In genomic region chr19:6424190-6424938, GRCh38 we compare ENCODE assay signal across 8 cellular contexts. TPM values are rescaled to one million over a fixed set of nuclear protein-coding genes. Genes with fewer than 3 reads are reported as not detected.
DNase-seq lines count a peak whose midpoint lies in the region; ATAC-seq and TF ChIP-seq lines count a peak whose summit lies in the region.

A gene with protein sequence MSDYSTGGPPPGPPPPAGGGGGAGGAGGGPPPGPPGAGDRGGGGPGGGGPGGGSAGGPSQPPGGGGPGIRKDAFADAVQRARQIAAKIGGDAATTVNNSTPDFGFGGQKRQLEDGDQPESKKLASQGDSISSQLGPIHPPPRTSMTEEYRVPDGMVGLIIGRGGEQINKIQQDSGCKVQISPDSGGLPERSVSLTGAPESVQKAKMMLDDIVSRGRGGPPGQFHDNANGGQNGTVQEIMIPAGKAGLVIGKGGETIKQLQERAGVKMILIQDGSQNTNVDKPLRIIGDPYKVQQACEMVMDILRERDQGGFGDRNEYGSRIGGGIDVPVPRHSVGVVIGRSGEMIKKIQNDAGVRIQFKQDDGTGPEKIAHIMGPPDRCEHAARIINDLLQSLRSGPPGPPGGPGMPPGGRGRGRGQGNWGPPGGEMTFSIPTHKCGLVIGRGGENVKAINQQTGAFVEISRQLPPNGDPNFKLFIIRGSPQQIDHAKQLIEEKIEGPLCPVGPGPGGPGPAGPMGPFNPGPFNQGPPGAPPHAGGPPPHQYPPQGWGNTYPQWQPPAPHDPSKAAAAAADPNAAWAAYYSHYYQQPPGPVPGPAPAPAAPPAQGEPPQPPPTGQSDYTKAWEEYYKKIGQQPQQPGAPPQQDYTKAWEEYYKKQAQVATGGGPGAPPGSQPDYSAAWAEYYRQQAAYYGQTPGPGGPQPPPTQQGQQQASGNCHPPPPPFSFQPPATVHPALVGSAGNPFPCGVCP (minus strand): TSS chr19:6424811. CDS start chr19:6424701, 110 bp downstream.

- no peaks in the 10 kb centered on the region for H3K9me3 Mint-ChIP-seq in activated CD8-positive, alpha-beta T cell treated with anti-CD3 and anti-CD28 coated beads, Interleukin-2, amount 10 ng/mL, durations not matched to agents 7 days and 5 days (ENCODE audit: insufficient read depth)
- no peaks in the 10 kb centered on the region for H3K9me3 Mint-ChIP-seq in natural killer cell treated with Interleukin-12 subunit alpha and Interleukin-12 subunit beta and Interleukin-15 and Interleukin-18, amount 100 ng/mL, for 72 hours

- peaks cover 33% of the 10 kb centered on the region for H3K36me3 Mint-ChIP-seq in activated CD8-positive, alpha-beta T cell treated with anti-CD3 and anti-CD28 coated beads, Interleukin-2, amount 10 ng/mL, durations not matched to agents 7 days and 5 days (ENCODE audit: low read depth)
- no peaks in the 10 kb centered on the region for H3K36me3 Mint-ChIP-seq in natural killer cell treated with Interleukin-12 subunit alpha and Interleukin-12 subunit beta and Interleukin-15 and Interleukin-18, amount 100 ng/mL, for 72 hours

- TF ChIP-seq POLR2A in esophagus muscularis mucosa (IDR thresholded peaks at IDR 0.05; ENCODE audit: low read depth) (no peak), vagina (IDR thresholded peaks at IDR 0.05) (peak in 1 of 2 donors; percentile 82)

- CTCF ChIA-PET in activated CD8-positive, alpha-beta T cell treated with anti-CD3 and anti-CD28 coated beads, Interleukin-2, amount 10 ng/mL, durations not matched to agents 7 days and 5 days (lab: Charles Lee) = interaction anchor here (0.7 to 1.9 kb wide), 9 partner anchors 11 to 207 kb away, joined by 3 to 7 read pairs (median 4); partner anchors contain the start of genes ALKBH7, DENND1C and SLC25A23

- H3K4me3 ChIP-seq in esophagus muscularis mucosa (peak within 1 kb of the TSS; percentile 76 to 87 (median 84)), vagina (peak within 1 kb of the TSS; percentile 76 to 80)

- peak within 1 kb of the TSS; percentile 84 to 94 (median 90) for H3K27ac ChIP-seq in esophagus muscularis mucosa (replicated peaks in 1 of 4)
- H3K27ac ChIP-seq in vagina = peak within 1 kb of the TSS; percentile 82

- H3K36me3 ChIP-seq in esophagus muscularis mucosa = peaks cover 7 to 33% (median 28%) of the 10 kb centered on the region in 4 donors
- H3K36me3 ChIP-seq in vagina = peaks cover 0 to 21% of the 10 kb centered on the region in 2 donors

- DNase-seq in CD1c-positive myeloid dendritic cell (ENCODE audit: extremely low spot score) (peak; percentile 13), esophagus muscularis mucosa (ENCODE audit: extremely low spot score) (no peak), vagina (ENCODE audit: extremely low spot score in 2 of 2) (no peak), DMS153 treated with DMSO at 0.1 percent for 48 hours (lab: John Stamatoyannopoulos, UW; ENCODE audit: unreplicated experiment) (no peak)
- DNase-seq in activated CD8-positive, alpha-beta T cell treated with anti-CD3 and anti-CD28 coated beads, Interleukin-2, amount 10 ng/mL, durations not matched to agents 7 days and 5 days = peak; percentile 30
- no peak for DNase-seq in natural killer cell treated with Interleukin-12 subunit alpha and Interleukin-12 subunit beta and Interleukin-15 and Interleukin-18, amount 100 ng/mL, for 72 hours (ENCODE audit: low spot score)

- no peak for TF ChIP-seq EP300 in esophagus muscularis mucosa (IDR thresholded peaks at IDR 0.05)

- WGBS in esophagus muscularis mucosa = 1% methylated on average over 63 of the region's 115 CpGs

- H3K27me3 ChIP-seq in esophagus muscularis mucosa = no peaks in the 10 kb centered on the region
- H3K27me3 ChIP-seq in vagina = no peaks in the 10 kb centered on the region

- ATAC-seq in HG02588 (IDR thresholded peaks at IDR 0.05; ENCODE audit: unreplicated experiment) = peak; percentile 3
- ATAC-seq in activated CD8-positive, alpha-beta T cell treated with anti-CD3 and anti-CD28 coated beads, Interleukin-2, amount 10 ng/mL, durations not matched to agents 7 days and 5 days = no peak
- no peak for ATAC-seq in natural killer cell treated with Interleukin-12 subunit alpha and Interleukin-12 subunit beta and Interleukin-15 and Interleukin-18, amount 100 ng/mL, for 72 hours
- no peak for ATAC-seq in HG03442 (IDR thresholded peaks at IDR 0.05; ENCODE audit: unreplicated experiment)

- H3K4me3 Mint-ChIP-seq in activated CD8-positive, alpha-beta T cell treated with anti-CD3 and anti-CD28 coated beads, Interleukin-2, amount 10 ng/mL, durations not matched to agents 7 days and 5 days = peak within 1 kb of the TSS; percentile 89
- H3K4me3 Mint-ChIP-seq in natural killer cell treated with Interleukin-12 subunit alpha and Interleukin-12 subunit beta and Interleukin-15 and Interleukin-18, amount 100 ng/mL, for 72 hours = peak within 1 kb of the TSS; percentile 93

- H3K4me1 Mint-ChIP-seq in activated CD8-positive, alpha-beta T cell treated with anti-CD3 and anti-CD28 coated beads, Interleukin-2, amount 10 ng/mL, durations not matched to agents 7 days and 5 days (ENCODE audit: low read depth) = peaks cover 29% of the 10 kb centered on the region
- peaks cover 29 to 30% of the 10 kb centered on the region in 2 donors for H3K4me1 Mint-ChIP-seq in natural killer cell treated with Interleukin-12 subunit alpha and Interleukin-12 subunit beta and Interleukin-15 and Interleukin-18, amount 100 ng/mL, for 72 hours (ENCODE audit: low read depth in 2 of 2)

- intact Hi-C loops in esophagus muscularis mucosa (cut with DNase I) (no loop called here), vagina (cut with DNase I) (loop anchor here (5.0 kb wide), 1 partner anchor 313 kb away; the partner anchor contains the start of genes GPR108 and TRIP10)

- POLR2A ChIA-PET in activated CD8-positive, alpha-beta T cell treated with anti-CD3 and anti-CD28 coated beads, Interleukin-2, amount 10 ng/mL, durations not matched to agents 7 days and 5 days (lab: Charles Lee) = interaction anchor here (0.6 to 1.8 kb wide), 6 partner anchors 31 to 377 kb away, joined by 3 to 11 read pairs (median 4); partner anchors contain the start of genes DENND1C and GTF2F1

- TF ChIP-seq CTCF in esophagus muscularis mucosa (IDR thresholded peaks at IDR 0.05) (peak in 1 of 3 experiments; percentile 27), vagina (IDR thresholded peaks at IDR 0.05) (no peak)

- H3K4me1 ChIP-seq in esophagus muscularis mucosa = peaks cover 28 to 48% (median 42%) of the 10 kb centered on the region in 4 donors
- peaks cover 38% of the 10 kb centered on the region for H3K4me1 ChIP-seq in vagina

- H3K27me3 Mint-ChIP-seq in activated CD8-positive, alpha-beta T cell treated with anti-CD3 and anti-CD28 coated beads, Interleukin-2, amount 10 ng/mL, durations not matched to agents 7 days and 5 days (ENCODE audit: low read depth) = no peaks in the 10 kb centered on the region
- H3K27me3 Mint-ChIP-seq in natural killer cell treated with Interleukin-12 subunit alpha and Interleukin-12 subunit beta and Interleukin-15 and Interleukin-18, amount 100 ng/mL, for 72 hours = no peaks in the 10 kb centered on the region

- H3K27ac Mint-ChIP-seq in activated CD8-positive, alpha-beta T cell treated with anti-CD3 and anti-CD28 coated beads, Interleukin-2, amount 10 ng/mL, durations not matched to agents 7 days and 5 days = peak within 1 kb of the TSS; percentile 97
- H3K27ac Mint-ChIP-seq in natural killer cell treated with Interleukin-12 subunit alpha and Interleukin-12 subunit beta and Interleukin-15 and Interleukin-18, amount 100 ng/mL, for 72 hours = peak within 1 kb of the TSS; percentile 55 to 86

- H3K9me3 ChIP-seq in esophagus muscularis mucosa = no peaks in the 10 kb centered on the region
- no peaks in the 10 kb centered on the region for H3K9me3 ChIP-seq in vagina

RNA-seq across cellular contexts. Expression of the gene that starts here (rescaled TPM):
- total RNA-seq in activated CD8-positive, alpha-beta T cell treated with anti-CD3 and anti-CD28 coated beads, Interleukin-2, amount 10 ng/mL, durations not matched to agents 7 days and 5 days = 100 to 1,000 TPM; 345 to 354 TPM
- total RNA-seq in esophagus muscularis mucosa = 100 to 1,000 TPM; 105 to 202 (median 148) TPM
- 100 to 1,000 TPM; 260 to 386 TPM for total RNA-seq in natural killer cell treated with Interleukin-12 subunit alpha and Interleukin-12 subunit beta and Interleukin-15 and Interleukin-18, amount 100 ng/mL, for 72 hours
- total RNA-seq in vagina = 102 TPM

Comparison
In these comparisons a context has a peak if more than half of its experiments do, and no peak if none do; other contexts are left out.
1. DNase-seq: peak in CD1c-positive myeloid dendritic cell (single experiment) and activated CD8-positive, alpha-beta T cell treated with anti-CD3 and anti-CD28 coated beads, Interleukin-2, amount 10 ng/mL, durations not matched to agents 7 days and 5 days (single experiment); none in esophagus muscularis mucosa (single experiment), natural killer cell treated with Interleukin-12 subunit alpha and Interleukin-12 subunit beta and Interleukin-15 and Interleukin-18, amount 100 ng/mL, for 72 hours (single experiment), vagina (0 of 2) and DMS153 treated with DMSO at 0.1 percent for 48 hours (single experiment).